ENCODE assay signal across 8 cellular contexts in genomic region chr14:103260629-103261124, GRCh38.
DNase-seq lines count a peak whose midpoint lies in the region; ATAC-seq and TF ChIP-seq lines count a peak whose summit lies in the region.

No MANE protein-coding gene starts in this region.

- DNase-seq in NCI-H2196 (lab: John Stamatoyannopoulos, UW; ENCODE audit: unreplicated experiment) (peak; percentile 21), NCI-H2196 treated with DMSO at 0.1 percent for 48 hours (lab: John Stamatoyannopoulos, UW; ENCODE audit: unreplicated experiment) (no peak), OCI-M1 (lab: John Stamatoyannopoulos, UW) (peak; percentile 48), fibroblast of mammary gland (ENCODE audit: low read depth) (peak; percentile 36), pons (ENCODE audit: low spot score) (peak; percentile 50), OCI-M2 (lab: John Stamatoyannopoulos, UW; ENCODE audit: unreplicated experiment) (no peak), mesenteric fat pad (ENCODE audit: low spot score) (no peak)

- peak overlapping the region; percentile 69 for H3K4me3 ChIP-seq in fibroblast of mammary gland (ENCODE audit: control insufficient read depth, low read depth, low read length)

- no peak for TF ChIP-seq CTCF in fibroblast of mammary gland (conservative IDR thresholded peaks at IDR 0.05; ENCODE audit: control insufficient read depth, insufficient read depth, low read depth, low read length)

- no peak for ATAC-seq in HG02623 (IDR thresholded peaks at IDR 0.05; ENCODE audit: unreplicated experiment)

Comparison
In these comparisons a context has a peak if more than half of its experiments do, and no peak if none do; other contexts are left out.
1. DNase-seq: peak in NCI-H2196 (single experiment), OCI-M1 (single experiment), fibroblast of mammary gland (single experiment) and pons (single experiment); none in NCI-H2196 treated with DMSO at 0.1 percent for 48 hours (single experiment), OCI-M2 (single experiment) and mesenteric fat pad (single experiment).